1 cellular context compared by ENCODE assay signal in the genomic region with DNA sequence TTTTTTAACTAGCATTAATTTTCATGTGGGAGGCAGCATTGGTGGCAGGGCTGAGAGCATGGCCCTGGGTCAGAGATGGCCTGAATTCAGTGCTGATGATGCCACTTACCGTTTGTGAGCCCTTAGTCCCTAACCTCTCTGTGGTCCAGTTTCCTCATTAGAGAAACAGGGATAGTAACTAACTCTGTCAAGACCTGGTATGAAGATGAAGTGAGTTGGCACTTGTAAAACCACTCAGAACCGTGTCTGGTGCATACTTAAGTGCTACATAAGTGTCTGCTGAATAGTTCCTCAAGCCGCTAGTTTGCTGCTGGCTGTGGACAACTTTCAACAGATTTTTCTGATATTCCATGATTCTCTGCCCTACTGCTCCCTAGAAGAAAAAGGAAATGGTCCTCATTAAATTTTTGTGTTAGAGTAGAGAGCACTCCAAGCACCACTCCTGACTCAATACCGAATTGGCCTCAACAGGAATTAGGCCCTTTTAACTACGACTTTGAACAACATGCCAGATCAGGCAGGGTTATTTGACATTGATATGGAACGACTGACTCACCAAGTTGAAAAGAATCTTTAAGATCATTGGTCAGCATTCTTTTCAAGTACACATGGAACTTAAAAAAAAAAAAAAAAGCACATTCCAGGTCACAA.
TF ChIP-seq lines count a peak whose summit lies in the region.

No MANE protein-coding gene starts in this region.

TF ChIP-seq in HCT116, 20 proteins besides CTCF, POLR2A, EP300 and RAD21:
- TF ChIP-seq TCF7L2 (IDR thresholded peaks at IDR 0.05; ENCODE audit: borderline replicate concordance, extremely low read depth, insufficient read depth, insufficient read length): no peak
- TF ChIP-seq, protein P1, sequence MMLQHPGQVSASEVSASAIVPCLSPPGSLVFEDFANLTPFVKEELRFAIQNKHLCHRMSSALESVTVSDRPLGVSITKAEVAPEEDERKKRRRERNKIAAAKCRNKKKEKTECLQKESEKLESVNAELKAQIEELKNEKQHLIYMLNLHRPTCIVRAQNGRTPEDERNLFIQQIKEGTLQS (IDR thresholded peaks at IDR 0.05): no peak
- TF ChIP-seq JUND (IDR thresholded peaks at IDR 0.05): no peak
- TF ChIP-seq ELF1 (IDR thresholded peaks at IDR 0.05; ENCODE audit: borderline replicate concordance, low read depth): no peak
- no peak for TF ChIP-seq ZFX (IDR thresholded peaks at IDR 0.05)
- no peak for TF ChIP-seq CBX3 (IDR thresholded peaks at IDR 0.05; ENCODE audit: low read depth)
- TF ChIP-seq ZNF274 (IDR thresholded peaks at IDR 0.05; ENCODE audit: low read depth, low read length): no peak
- no peak for TF ChIP-seq SRF (IDR thresholded peaks at IDR 0.05; ENCODE audit: low read depth)
